ENCODE assay signal across 9 cellular contexts in the genomic region with DNA sequence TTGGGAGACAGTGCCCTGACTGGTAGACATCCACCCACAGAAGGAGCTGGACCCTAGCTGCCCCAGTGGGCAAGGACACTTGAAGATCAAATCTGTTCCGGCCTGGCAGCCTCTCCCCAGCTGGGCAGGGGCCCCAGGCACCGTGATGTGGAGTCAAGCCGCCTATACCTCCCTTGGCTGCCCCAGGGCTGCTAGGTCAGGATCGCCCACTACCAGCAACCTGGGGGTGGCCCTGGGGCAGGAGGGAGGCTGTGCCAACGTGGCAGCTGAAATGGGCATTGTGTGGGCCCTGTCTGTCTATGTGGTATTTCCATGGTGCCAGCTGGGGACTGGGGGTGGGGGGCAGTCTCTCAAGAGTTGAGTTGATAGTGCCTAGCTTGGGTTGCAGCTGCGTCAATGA. TPM values are rescaled to one million over a fixed set of nuclear protein-coding genes. Genes with fewer than 3 reads are reported as not detected.
DNase-seq lines count a peak whose midpoint lies in the region; ATAC-seq, FAIRE-seq and TF ChIP-seq lines count a peak whose summit lies in the region.
"Had no signal": no experiment of that assay in that cellular context is flagged by ENCODE, and none has a peak within 500 bp of the region (broad histone marks: within the 10 kb centered on the region; RNA-seq: fewer than 3 reads in every experiment).

No MANE protein-coding gene starts in this region.

- ATAC-seq in naive thymus-derived CD8-positive, alpha-beta T cell, result no peak
- ATAC-seq in HG02938 (IDR thresholded peaks at IDR 0.05; ENCODE audit: unreplicated experiment), result no peak
- no peak for ATAC-seq in GM21367 (IDR thresholded peaks at IDR 0.05; ENCODE audit: unreplicated experiment)

- H2BK5ac ChIP-seq in H1 (ENCODE audit: low read depth, low read length), result peak overlapping the region; percentile 44; the same call in 1 of the 2 replicates

- H3K36me3 ChIP-seq in A673 (ENCODE audit: insufficient read depth, low read length, poor library complexity, severe bottlenecking) (no peaks in the 10 kb centered on the region), MM.1S (replicated peaks; ENCODE audit: insufficient read depth, low read length) (no peaks in the 10 kb centered on the region), H1 (ENCODE audit: control insufficient read depth in 2 of 4, insufficient read depth in 4 of 4, low read length in 3 of 4) (peaks cover 0 to 9% (median 0%) of the 10 kb centered on the region in 4 experiments; a peak in 1 of 8 replicates)

- no peak overlapping the region for H3K4ac ChIP-seq in H1 (replicated peaks; ENCODE audit: insufficient read length, low read depth, low read length)

- no peak overlapping the region for H3K14ac ChIP-seq in H1 (ENCODE audit: insufficient read length)

- DNase-seq in A673 (ENCODE audit: low spot score), result no peak
- no peak for DNase-seq in MM.1S
- DNase-seq in H1 (ENCODE audit: low read depth in 1 of 2, low spot score in 2 of 2), result no peak
- no peak for DNase-seq in naive thymus-derived CD8-positive, alpha-beta T cell
- no peak for DNase-seq in activated gamma-delta T cell (lab: John Stamatoyannopoulos, UW)
- no peak for DNase-seq in HUDEP-2 (lab: John Stamatoyannopoulos, UW; ENCODE audit: unreplicated experiment in 76 of 76)
- DNase-seq: NCI-H1436 had no signal

- no peak overlapping the region for H4K91ac ChIP-seq in H1 (replicated peaks; ENCODE audit: insufficient read length, low read length)

- H3K4me3 Mint-ChIP-seq in naive thymus-derived CD8-positive, alpha-beta T cell, result peak overlapping the region; percentile 95 to 99 (median 98)

- peaks cover 3% of the 10 kb centered on the region for H3K79me1 ChIP-seq in H1 (ENCODE audit: low read depth, low read length)

- peaks cover 14% of the 10 kb centered on the region for H3K23me2 ChIP-seq in H1 (ENCODE audit: low read depth, low read length)

- no peak overlapping the region for H3K23ac ChIP-seq in H1 (ENCODE audit: insufficient read length)

- H4K8ac ChIP-seq in H1 (ENCODE audit: extremely low read depth, insufficient read depth, low read length), result no peak overlapping the region; the same call in 1 of the 2 replicates

- H2BK15ac ChIP-seq in H1 (ENCODE audit: low read length), result no peak overlapping the region

- H3K9me3 ChIP-seq in A673 (ENCODE audit: low read depth, low read length, poor library complexity, severe bottlenecking), result no peaks in the 10 kb centered on the region
- no peaks in the 10 kb centered on the region for H3K9me3 ChIP-seq in MM.1S (replicated peaks; ENCODE audit: insufficient read depth, low read length)
- H3K9me3 ChIP-seq in H1 (ENCODE audit: insufficient read depth in 2 of 2, low read depth in 1 of 2, low read length in 1 of 2), result no peaks in the 10 kb centered on the region

- H4K5ac ChIP-seq in H1 (ENCODE audit: insufficient read length, low read depth, low read length), result no peak overlapping the region

- H2AK5ac ChIP-seq in H1 (ENCODE audit: low read depth, low read length), result no peak overlapping the region

- H3K9me3 Mint-ChIP-seq in naive thymus-derived CD8-positive, alpha-beta T cell, result no peaks in the 10 kb centered on the region

- H3K27ac ChIP-seq in A673 (ENCODE audit: low read depth, low read length, poor library complexity, severe bottlenecking) (peak overlapping the region; percentile 82), MM.1S (ENCODE audit: low read length) (no peak overlapping the region), H1 (ENCODE audit: low read depth, low read length) (no peak overlapping the region)

- H3K4me1 ChIP-seq in A673 (ENCODE audit: insufficient read depth, low read length, poor library complexity, severe bottlenecking) (peaks cover 10% of the 10 kb centered on the region), MM.1S (ENCODE audit: low read length) (peaks cover 8% of the 10 kb centered on the region; the same call in 1 of the 2 replicates), H1 (replicated peaks in 1 of 4; ENCODE audit: control insufficient read depth in 3 of 4, insufficient read depth in 4 of 4, low read length in 3 of 4) (peaks cover 0 to 13% (median 9%) of the 10 kb centered on the region in 4 experiments; a peak in 6 of 7 replicates)

- no peaks in the 10 kb centered on the region for H3K27me3 ChIP-seq in A673 (replicated peaks; ENCODE audit: insufficient read depth, low read depth, low read length, poor library complexity)
- H3K27me3 ChIP-seq in MM.1S (replicated peaks; ENCODE audit: insufficient read depth, low read length), result no peaks in the 10 kb centered on the region
- peaks cover 0 to 3% (median 0%) of the 10 kb centered on the region in 4 experiments; a peak in 3 of 7 replicates for H3K27me3 ChIP-seq in H1 (replicated peaks in 1 of 4; ENCODE audit: control insufficient read depth in 3 of 4, extremely low read depth in 1 of 4, insufficient read depth in 3 of 4, low read length in 3 of 4)

- no peak for TF ChIP-seq POLR2A in H1 (IDR thresholded peaks at IDR 0.05; ENCODE audit: control extremely low read depth in 1 of 2, low read depth in 2 of 2, low read length in 2 of 2)

- peak overlapping the region; percentile 84 for H3K9ac ChIP-seq in MM.1S (ENCODE audit: low read length)
- H3K9ac ChIP-seq in H1 (replicated peaks in 1 of 4; ENCODE audit: extremely low read depth in 1 of 4, low read depth in 3 of 4, low read length in 3 of 4), result no peak overlapping the region; a peak in 1 of 7 replicates

- no peak overlapping the region; the same call in 1 of the 2 replicates for H3K18ac ChIP-seq in H1 (ENCODE audit: extremely low read depth, low read length)

- no peak for TF ChIP-seq EP300 in H1 (IDR thresholded peaks at IDR 0.05; ENCODE audit: borderline replicate concordance in 1 of 2, low read depth in 2 of 2, low read length in 2 of 2)

- H3K4me2 ChIP-seq in MM.1S (ENCODE audit: low read depth, low read length) (peak overlapping the region; percentile 91), H1 (ENCODE audit: insufficient read depth in 1 of 2, low read depth in 2 of 2, low read length in 2 of 2) (peak overlapping the region; percentile 91)

- peak overlapping the region; percentile 27; the same call in 1 of the 2 replicates for H2BK12ac ChIP-seq in H1 (ENCODE audit: low read depth, low read length)

- intact Hi-C loops in A673 (cut with micrococcal nuclease; ENCODE audit: unreplicated experiment), result no loop called here

- peaks cover 23 to 56% (median 49%) of the 10 kb centered on the region in 4 donors for H3K4me1 Mint-ChIP-seq in naive thymus-derived CD8-positive, alpha-beta T cell

- H3K36me3 Mint-ChIP-seq in naive thymus-derived CD8-positive, alpha-beta T cell, result peaks cover 0 to 28% (median 0%) of the 10 kb centered on the region in 3 donors

- peaks cover 0 to 5% (median 0%) of the 10 kb centered on the region in 5 donors for H3K27me3 Mint-ChIP-seq in naive thymus-derived CD8-positive, alpha-beta T cell

- TF ChIP-seq CTCF in A673 (conservative IDR thresholded peaks at IDR 0.05; ENCODE audit: low read depth, low read length) (no peak), MM.1S (IDR thresholded peaks at IDR 0.05; ENCODE audit: low read length) (no peak), H1 (IDR thresholded peaks at IDR 0.05; ENCODE audit: control extremely low read depth in 1 of 3, insufficient read depth in 1 of 3, low read depth in 1 of 3, low read length in 3 of 3) (no peak)

- H3K79me2 ChIP-seq in MM.1S (ENCODE audit: low read length) (peaks cover 21% of the 10 kb centered on the region), H1 (ENCODE audit: control insufficient read depth in 1 of 2, insufficient read depth in 2 of 2, low read length in 2 of 2) (peaks cover 0 to 4% of the 10 kb centered on the region in 2 experiments; a peak in 1 of 4 replicates)

- POLR2A ChIA-PET in A673 (lab: Charles Lee; ENCODE audit: low non-redundant PET) (no interaction called here), H1 (lab: Charles Lee; ENCODE audit: partially characterized antibody) (interaction anchor here (1.2 to 1.3 kb wide), 2 partner anchors 15 to 56 kb away, joined by 3 to 6 read pairs; no protein-coding TSS in a partner anchor)
- POLR2A ChIA-PET in naive thymus-derived CD8-positive, alpha-beta T cell (lab: Charles Lee), result interaction anchor here (0.6 to 1.5 kb wide), 7 partner anchors 17 to 418 kb away, joined by 3 to 17 read pairs (median 4); a partner anchor contains a TSS

- CTCF ChIA-PET in A673 (lab: Charles Lee), result no interaction called here
- CTCF ChIA-PET in H1 (lab: Charles Lee; ENCODE audit: partially characterized antibody), result interaction anchor here (0.5 to 15.7 kb wide), 6 partner anchors 9 to 1331 kb away, joined by 3 to 412 read pairs (median 4); no protein-coding TSS in a partner anchor

- WGBS in H1 (ENCODE audit: extremely low coverage in 1 of 2, insufficient coverage in 1 of 2, insufficient read length in 1 of 2, insufficient replicate concordance in 2 of 2, low coverage in 1 of 2, low lambda C conversion rate in 2 of 2, missing lambda C conversion rate in 1 of 2), 2 experiments, result 64% methylated on average over 6 of the region's 6 CpGs; no CpG with 5 or more reads in 1 of the 2 experiments

- no peak overlapping the region for H3K56ac ChIP-seq in H1 (replicated peaks; ENCODE audit: insufficient read length, low read depth, low read length)

- H3K9me2 ChIP-seq in MM.1S (replicated peaks; ENCODE audit: insufficient read depth, low read length), result no peaks in the 10 kb centered on the region

- peaks cover 9% of the 10 kb centered on the region; the same call in 1 of the 2 replicates for H3F3A ChIP-seq in MM.1S (ENCODE audit: insufficient read depth, low read length)

- H4K20me1 ChIP-seq in MM.1S (ENCODE audit: insufficient read depth, low read length) (no peaks in the 10 kb centered on the region), H1 (replicated peaks in 1 of 2; ENCODE audit: control insufficient read depth in 1 of 2, insufficient read depth in 2 of 2, low read length in 2 of 2) (no peaks in the 10 kb centered on the region)

- H3K4me3 ChIP-seq in A673 (ENCODE audit: low read depth, low read length, poor library complexity, severe bottlenecking) (peak overlapping the region; percentile 77), MM.1S (ENCODE audit: low read length) (peak overlapping the region; percentile 94), H1 (ENCODE audit: extremely low read depth in 1 of 4, insufficient read depth in 2 of 4, low read depth in 3 of 4, low read length in 4 of 4) (peak overlapping the region; percentile 76 to 92 (median 82))

- no peak for TF ChIP-seq RAD21 in H1 (IDR thresholded peaks at IDR 0.05 in 1 of 2, conservative IDR thresholded peaks at IDR 0.05 in 1 of 2; ENCODE audit: low read depth in 2 of 2, low read length in 2 of 2)

- H2BK20ac ChIP-seq in H1 (ENCODE audit: low read length), result no peak overlapping the region

- FAIRE-seq in H1 (lab: Jason Lieb, UNC), result no peak

- H2AFZ ChIP-seq in MM.1S (ENCODE audit: low read length) (peak overlapping the region; percentile 94; the same call in 1 of the 2 replicates), H1 (ENCODE audit: low read length) (no peak overlapping the region)

- no peak overlapping the region for H2BK120ac ChIP-seq in H1 (replicated peaks; ENCODE audit: low read depth, low read length)

- H3K27ac Mint-ChIP-seq in naive thymus-derived CD8-positive, alpha-beta T cell, result peak overlapping the region; percentile 93 to 98 (median 96)

- no TSS peak for BruUV-seq in A673 (replicated peaks; lab: Mats Ljungman, UMichigan)

RNA-seq across cellular contexts. Expression of a gene that starts 0.9 kb away (rescaled TPM):
- total RNA-seq in A673 (2021), result 20.4 and 31.6 TPM in 2 replicates
- 17.8 and 18.3 TPM in 2 replicates for total RNA-seq in H1 (2021; fragmentation: NEBNext Ultra II Directional; extraction: Animal tissue kit (Norgen Biotek cat#: 25700))
- polyA plus RNA-seq in H1 (2011; rRNA removed), result 121 and 154 TPM in 2 replicates
- polyA plus RNA-seq in H1 (2011; cell fraction: cytosol; rRNA removed), result 49.3 TPM
- 74.7 TPM for polyA plus RNA-seq in H1 (2011; cell fraction: nucleus; rRNA removed)
- 14.5 to 28.8 TPM (median 21.8 TPM) in 4 replicates for polyA plus RNA-seq in H1 (2012, experiment 1 of 2)
- polyA plus RNA-seq in H1 (2012, experiment 2 of 2), result 16.0 TPM
- polyA plus RNA-seq in H1 (2013, experiment 1 of 2), result 17.4 TPM
- 17.7 TPM for polyA plus RNA-seq in H1 (2013, experiment 2 of 2)
- 63.4 and 70.8 TPM in 2 replicates for polyA minus RNA-seq in H1 (2011; rRNA and poly(A)+ RNA removed)
- 22.0 TPM for polyA minus RNA-seq in H1 (2011; cell fraction: cytosol; rRNA and poly(A)+ RNA removed)
- 45.0 TPM for polyA minus RNA-seq in H1 (2011; cell fraction: nucleus; rRNA and poly(A)+ RNA removed)
- 10 to 100 TPM; 44.4 to 45.3 TPM for total RNA-seq in naive thymus-derived CD8-positive, alpha-beta T cell
- 10 to 100 TPM; 27.9 to 47.4 (median 40.4) TPM for polyA plus RNA-seq in naive thymus-derived CD8-positive, alpha-beta T cell

RNA-seq across cellular contexts. Expression of a gene that starts 33.9 kb away (rescaled TPM):
- 45.0 and 51.4 TPM in 2 replicates for total RNA-seq in A673 (2021)
- 5.8 and 5.9 TPM in 2 replicates for total RNA-seq in H1 (2021; fragmentation: NEBNext Ultra II Directional; extraction: Animal tissue kit (Norgen Biotek cat#: 25700))
- 5.2 and 5.7 TPM in 2 replicates for polyA plus RNA-seq in H1 (2011; rRNA removed)
- polyA plus RNA-seq in H1 (2011; cell fraction: cytosol; rRNA removed), result 3.9 TPM
- 12.4 TPM for polyA plus RNA-seq in H1 (2011; cell fraction: nucleus; rRNA removed)
- 6.3 to 11.5 TPM (median 8.1 TPM) in 4 replicates for polyA plus RNA-seq in H1 (2012, experiment 1 of 2)
- 3.9 TPM for polyA plus RNA-seq in H1 (2012, experiment 2 of 2)
- 3.4 TPM for polyA plus RNA-seq in H1 (2013, experiment 1 of 2)
- polyA plus RNA-seq in H1 (2013, experiment 2 of 2), result 3.4 TPM
- 2.6 and 3.1 TPM in 2 replicates for polyA minus RNA-seq in H1 (2011; rRNA and poly(A)+ RNA removed)
- 2.9 TPM for polyA minus RNA-seq in H1 (2011; cell fraction: cytosol; rRNA and poly(A)+ RNA removed)
- polyA minus RNA-seq in H1 (2011; cell fraction: nucleus; rRNA and poly(A)+ RNA removed), result 4.2 TPM
- total RNA-seq in naive thymus-derived CD8-positive, alpha-beta T cell, result under 1 TPM in 1 of 2 experiments, not detected in 1; 0.30 TPM
- not detected for polyA plus RNA-seq in naive thymus-derived CD8-positive, alpha-beta T cell

RNA-seq across cellular contexts. Expression of a gene that starts 40.2 kb away (rescaled TPM):
- total RNA-seq in A673 (2021), result 1.4 and 3.3 TPM in 2 replicates
- total RNA-seq in H1 (2021; fragmentation: NEBNext Ultra II Directional; extraction: Animal tissue kit (Norgen Biotek cat#: 25700)), result 21.7 and 24.2 TPM in 2 replicates
- 24.0 and 34.4 TPM in 2 replicates for polyA plus RNA-seq in H1 (2011; rRNA removed)
- polyA plus RNA-seq in H1 (2011; cell fraction: cytosol; rRNA removed), result 23.6 TPM
- polyA plus RNA-seq in H1 (2011; cell fraction: nucleus; rRNA removed), result 46.6 TPM
- 22.1 to 30.6 TPM (median 25.9 TPM) in 4 replicates for polyA plus RNA-seq in H1 (2012, experiment 1 of 2)
- 18.4 TPM for polyA plus RNA-seq in H1 (2012, experiment 2 of 2)
- polyA plus RNA-seq in H1 (2013, experiment 1 of 2), result 35.2 TPM
- polyA plus RNA-seq in H1 (2013, experiment 2 of 2), result 29.2 TPM
- 24.6 and 29.1 TPM in 2 replicates for polyA minus RNA-seq in H1 (2011; rRNA and poly(A)+ RNA removed)
- polyA minus RNA-seq in H1 (2011; cell fraction: cytosol; rRNA and poly(A)+ RNA removed), result 32.7 TPM
- 31.4 TPM for polyA minus RNA-seq in H1 (2011; cell fraction: nucleus; rRNA and poly(A)+ RNA removed)
- total RNA-seq in naive thymus-derived CD8-positive, alpha-beta T cell, result 1 to 10 TPM; 8.0 to 8.5 TPM
- 1 to 10 TPM in 2 of 3 donors, under 1 TPM in 1; 0.40 to 1.5 (median 1.4) TPM for polyA plus RNA-seq in naive thymus-derived CD8-positive, alpha-beta T cell

RNA-seq across cellular contexts. Expression of a gene that starts 54.4 kb away (rescaled TPM):
- total RNA-seq in A673 (2021), result 61.3 and 68.4 TPM in 2 replicates
- total RNA-seq in H1 (2021; fragmentation: NEBNext Ultra II Directional; extraction: Animal tissue kit (Norgen Biotek cat#: 25700)), result 13.1 and 14.1 TPM in 2 replicates
- polyA plus RNA-seq in H1 (2011; rRNA removed), result 5.2 and 6.1 TPM in 2 replicates
- polyA plus RNA-seq in H1 (2011; cell fraction: cytosol; rRNA removed), result 6.2 TPM
- 11.6 TPM for polyA plus RNA-seq in H1 (2011; cell fraction: nucleus; rRNA removed)
- polyA plus RNA-seq in H1 (2012, experiment 1 of 2), result 13.3 to 16.7 TPM (median 15.0 TPM) in 4 replicates
- polyA plus RNA-seq in H1 (2012, experiment 2 of 2), result 9.9 TPM
- 6.4 TPM for polyA plus RNA-seq in H1 (2013, experiment 1 of 2)
- 6.6 TPM for polyA plus RNA-seq in H1 (2013, experiment 2 of 2)
- 3.9 and 6.5 TPM in 2 replicates for polyA minus RNA-seq in H1 (2011; rRNA and poly(A)+ RNA removed)
- 7.4 TPM for polyA minus RNA-seq in H1 (2011; cell fraction: cytosol; rRNA and poly(A)+ RNA removed)
- polyA minus RNA-seq in H1 (2011; cell fraction: nucleus; rRNA and poly(A)+ RNA removed), result 6.0 TPM
- 10 to 100 TPM; 82.8 to 83.6 TPM for total RNA-seq in naive thymus-derived CD8-positive, alpha-beta T cell
- polyA plus RNA-seq in naive thymus-derived CD8-positive, alpha-beta T cell, result under 1 TPM; 0.29 to 0.84 (median 0.67) TPM
